In the genomic region with DNA sequence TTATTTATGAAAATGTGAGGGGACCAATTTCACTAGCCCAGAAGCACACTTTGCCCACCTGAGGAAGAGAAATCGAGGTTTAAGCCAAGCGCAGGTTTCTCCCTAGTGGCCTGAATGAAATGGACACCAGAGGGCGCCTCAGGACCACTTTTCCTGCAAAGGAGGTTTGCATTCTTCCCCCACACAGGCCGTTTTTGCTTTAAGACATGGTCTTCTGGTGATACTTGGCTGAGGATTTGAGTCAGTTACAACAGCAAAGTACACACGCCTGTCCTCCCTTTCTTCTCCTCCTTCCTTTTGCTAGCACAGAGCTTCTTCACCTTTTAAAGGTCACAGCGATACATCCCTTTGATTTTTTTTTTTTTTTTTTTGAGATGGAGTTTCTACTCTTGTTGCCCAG, we compare ENCODE assay signal across 1 cellular context.
TF ChIP-seq lines count a peak whose summit lies in the region.

No MANE protein-coding gene starts in this region.

TF ChIP-seq in H1, 55 proteins besides CTCF, POLR2A, EP300 and RAD21:
- TF ChIP-seq, protein P1, sequence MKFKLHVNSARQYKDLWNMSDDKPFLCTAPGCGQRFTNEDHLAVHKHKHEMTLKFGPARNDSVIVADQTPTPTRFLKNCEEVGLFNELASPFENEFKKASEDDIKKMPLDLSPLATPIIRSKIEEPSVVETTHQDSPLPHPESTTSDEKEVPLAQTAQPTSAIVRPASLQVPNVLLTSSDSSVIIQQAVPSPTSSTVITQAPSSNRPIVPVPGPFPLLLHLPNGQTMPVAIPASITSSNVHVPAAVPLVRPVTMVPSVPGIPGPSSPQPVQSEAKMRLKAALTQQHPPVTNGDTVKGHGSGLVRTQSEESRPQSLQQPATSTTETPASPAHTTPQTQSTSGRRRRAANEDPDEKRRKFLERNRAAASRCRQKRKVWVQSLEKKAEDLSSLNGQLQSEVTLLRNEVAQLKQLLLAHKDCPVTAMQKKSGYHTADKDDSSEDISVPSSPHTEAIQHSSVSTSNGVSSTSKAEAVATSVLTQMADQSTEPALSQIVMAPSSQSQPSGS (IDR thresholded peaks at IDR 0.05; ENCODE audit: low read length): 0 out of 2 replicates have a peak, but pooled peaks have one; percentile 48
- TF ChIP-seq, protein P2, sequence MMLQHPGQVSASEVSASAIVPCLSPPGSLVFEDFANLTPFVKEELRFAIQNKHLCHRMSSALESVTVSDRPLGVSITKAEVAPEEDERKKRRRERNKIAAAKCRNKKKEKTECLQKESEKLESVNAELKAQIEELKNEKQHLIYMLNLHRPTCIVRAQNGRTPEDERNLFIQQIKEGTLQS (IDR thresholded peaks at IDR 0.05; ENCODE audit: insufficient read depth, low read depth, low read length): no peak
- TF ChIP-seq NANOG (IDR thresholded peaks at IDR 0.05; ENCODE audit: insufficient read depth, low read depth, low read length, poor library complexity, severe bottlenecking): no peak
- no peak for TF ChIP-seq SP4 (IDR thresholded peaks at IDR 0.05; ENCODE audit: low read length)
- TF ChIP-seq, protein P3, sequence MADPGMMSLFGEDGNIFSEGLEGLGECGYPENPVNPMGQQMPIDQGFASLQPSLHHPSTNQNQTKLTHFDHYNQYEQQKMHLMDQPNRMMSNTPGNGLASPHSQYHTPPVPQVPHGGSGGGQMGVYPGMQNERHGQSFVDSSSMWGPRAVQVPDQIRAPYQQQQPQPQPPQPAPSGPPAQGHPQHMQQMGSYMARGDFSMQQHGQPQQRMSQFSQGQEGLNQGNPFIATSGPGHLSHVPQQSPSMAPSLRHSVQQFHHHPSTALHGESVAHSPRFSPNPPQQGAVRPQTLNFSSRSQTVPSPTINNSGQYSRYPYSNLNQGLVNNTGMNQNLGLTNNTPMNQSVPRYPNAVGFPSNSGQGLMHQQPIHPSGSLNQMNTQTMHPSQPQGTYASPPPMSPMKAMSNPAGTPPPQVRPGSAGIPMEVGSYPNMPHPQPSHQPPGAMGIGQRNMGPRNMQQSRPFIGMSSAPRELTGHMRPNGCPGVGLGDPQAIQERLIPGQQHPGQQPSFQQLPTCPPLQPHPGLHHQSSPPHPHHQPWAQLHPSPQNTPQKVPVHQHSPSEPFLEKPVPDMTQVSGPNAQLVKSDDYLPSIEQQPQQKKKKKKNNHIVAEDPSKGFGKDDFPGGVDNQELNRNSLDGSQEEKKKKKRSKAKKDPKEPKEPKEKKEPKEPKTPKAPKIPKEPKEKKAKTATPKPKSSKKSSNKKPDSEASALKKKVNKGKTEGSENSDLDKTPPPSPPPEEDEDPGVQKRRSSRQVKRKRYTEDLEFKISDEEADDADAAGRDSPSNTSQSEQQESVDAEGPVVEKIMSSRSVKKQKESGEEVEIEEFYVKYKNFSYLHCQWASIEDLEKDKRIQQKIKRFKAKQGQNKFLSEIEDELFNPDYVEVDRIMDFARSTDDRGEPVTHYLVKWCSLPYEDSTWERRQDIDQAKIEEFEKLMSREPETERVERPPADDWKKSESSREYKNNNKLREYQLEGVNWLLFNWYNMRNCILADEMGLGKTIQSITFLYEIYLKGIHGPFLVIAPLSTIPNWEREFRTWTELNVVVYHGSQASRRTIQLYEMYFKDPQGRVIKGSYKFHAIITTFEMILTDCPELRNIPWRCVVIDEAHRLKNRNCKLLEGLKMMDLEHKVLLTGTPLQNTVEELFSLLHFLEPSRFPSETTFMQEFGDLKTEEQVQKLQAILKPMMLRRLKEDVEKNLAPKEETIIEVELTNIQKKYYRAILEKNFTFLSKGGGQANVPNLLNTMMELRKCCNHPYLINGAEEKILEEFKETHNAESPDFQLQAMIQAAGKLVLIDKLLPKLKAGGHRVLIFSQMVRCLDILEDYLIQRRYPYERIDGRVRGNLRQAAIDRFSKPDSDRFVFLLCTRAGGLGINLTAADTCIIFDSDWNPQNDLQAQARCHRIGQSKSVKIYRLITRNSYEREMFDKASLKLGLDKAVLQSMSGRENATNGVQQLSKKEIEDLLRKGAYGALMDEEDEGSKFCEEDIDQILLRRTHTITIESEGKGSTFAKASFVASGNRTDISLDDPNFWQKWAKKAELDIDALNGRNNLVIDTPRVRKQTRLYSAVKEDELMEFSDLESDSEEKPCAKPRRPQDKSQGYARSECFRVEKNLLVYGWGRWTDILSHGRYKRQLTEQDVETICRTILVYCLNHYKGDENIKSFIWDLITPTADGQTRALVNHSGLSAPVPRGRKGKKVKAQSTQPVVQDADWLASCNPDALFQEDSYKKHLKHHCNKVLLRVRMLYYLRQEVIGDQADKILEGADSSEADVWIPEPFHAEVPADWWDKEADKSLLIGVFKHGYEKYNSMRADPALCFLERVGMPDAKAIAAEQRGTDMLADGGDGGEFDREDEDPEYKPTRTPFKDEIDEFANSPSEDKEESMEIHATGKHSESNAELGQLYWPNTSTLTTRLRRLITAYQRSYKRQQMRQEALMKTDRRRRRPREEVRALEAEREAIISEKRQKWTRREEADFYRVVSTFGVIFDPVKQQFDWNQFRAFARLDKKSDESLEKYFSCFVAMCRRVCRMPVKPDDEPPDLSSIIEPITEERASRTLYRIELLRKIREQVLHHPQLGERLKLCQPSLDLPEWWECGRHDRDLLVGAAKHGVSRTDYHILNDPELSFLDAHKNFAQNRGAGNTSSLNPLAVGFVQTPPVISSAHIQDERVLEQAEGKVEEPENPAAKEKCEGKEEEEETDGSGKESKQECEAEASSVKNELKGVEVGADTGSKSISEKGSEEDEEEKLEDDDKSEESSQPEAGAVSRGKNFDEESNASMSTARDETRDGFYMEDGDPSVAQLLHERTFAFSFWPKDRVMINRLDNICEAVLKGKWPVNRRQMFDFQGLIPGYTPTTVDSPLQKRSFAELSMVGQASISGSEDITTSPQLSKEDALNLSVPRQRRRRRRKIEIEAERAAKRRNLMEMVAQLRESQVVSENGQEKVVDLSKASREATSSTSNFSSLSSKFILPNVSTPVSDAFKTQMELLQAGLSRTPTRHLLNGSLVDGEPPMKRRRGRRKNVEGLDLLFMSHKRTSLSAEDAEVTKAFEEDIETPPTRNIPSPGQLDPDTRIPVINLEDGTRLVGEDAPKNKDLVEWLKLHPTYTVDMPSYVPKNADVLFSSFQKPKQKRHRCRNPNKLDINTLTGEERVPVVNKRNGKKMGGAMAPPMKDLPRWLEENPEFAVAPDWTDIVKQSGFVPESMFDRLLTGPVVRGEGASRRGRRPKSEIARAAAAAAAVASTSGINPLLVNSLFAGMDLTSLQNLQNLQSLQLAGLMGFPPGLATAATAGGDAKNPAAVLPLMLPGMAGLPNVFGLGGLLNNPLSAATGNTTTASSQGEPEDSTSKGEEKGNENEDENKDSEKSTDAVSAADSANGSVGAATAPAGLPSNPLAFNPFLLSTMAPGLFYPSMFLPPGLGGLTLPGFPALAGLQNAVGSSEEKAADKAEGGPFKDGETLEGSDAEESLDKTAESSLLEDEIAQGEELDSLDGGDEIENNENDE (IDR thresholded peaks at IDR 0.05; ENCODE audit: insufficient replicate concordance, low read length): no peak
